In the genomic region with DNA sequence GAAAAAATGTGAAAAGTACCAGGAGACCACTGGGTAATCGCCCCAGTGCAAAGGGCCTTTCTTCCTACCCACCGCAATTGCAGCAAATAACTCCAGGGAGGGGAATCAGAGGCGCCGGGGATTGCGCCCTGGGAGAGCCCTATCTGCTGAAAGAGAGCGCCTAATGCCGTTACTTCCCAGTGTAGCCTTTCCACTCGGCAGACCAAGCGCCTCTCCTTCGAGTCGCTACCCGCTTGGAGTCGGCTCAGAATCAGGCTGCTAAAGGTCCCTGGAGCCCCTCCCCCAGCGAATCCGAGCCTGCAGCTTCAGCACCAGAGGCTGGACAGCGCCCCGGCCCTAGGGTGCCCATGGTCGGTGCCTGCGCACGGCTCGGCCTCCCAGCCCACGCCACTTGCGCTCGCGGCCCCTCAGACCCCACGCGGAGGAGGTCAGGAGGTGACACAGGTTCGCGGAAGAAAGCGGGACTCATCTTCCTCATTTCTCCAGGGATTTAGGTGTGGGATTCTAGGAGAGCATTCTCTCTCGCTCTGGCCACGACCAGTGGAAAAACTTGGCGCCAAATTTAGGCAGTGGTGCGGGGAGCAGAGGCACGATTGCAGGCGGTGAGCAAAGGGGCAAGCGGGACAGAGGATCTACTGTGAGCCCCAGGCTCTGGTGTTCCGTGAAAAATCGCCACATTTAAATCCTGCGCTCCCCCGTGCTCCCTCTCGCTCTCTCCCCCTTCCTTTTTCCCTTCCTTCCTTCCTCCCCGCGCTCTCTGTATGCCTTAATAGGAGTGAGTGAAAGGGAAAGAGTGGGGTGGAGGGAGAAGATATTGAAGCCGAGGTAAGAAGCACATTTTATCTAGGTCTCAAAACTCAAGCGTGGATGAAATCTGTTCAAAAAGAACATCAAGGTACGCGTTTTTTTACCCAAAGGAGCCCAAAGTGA, we compare ENCODE assay signal across 1 cellular context.
A peak's percentile ranks its signal among the peaks of the same experiment; 100 is the strongest.
TF ChIP-seq lines count a peak whose summit lies in the region.

No MANE protein-coding gene starts in this region.

TF ChIP-seq in HepG2, 621 proteins besides CTCF, POLR2A, EP300 and RAD21 (continued from another document and continues in another):
- TF ChIP-seq, protein P1, sequence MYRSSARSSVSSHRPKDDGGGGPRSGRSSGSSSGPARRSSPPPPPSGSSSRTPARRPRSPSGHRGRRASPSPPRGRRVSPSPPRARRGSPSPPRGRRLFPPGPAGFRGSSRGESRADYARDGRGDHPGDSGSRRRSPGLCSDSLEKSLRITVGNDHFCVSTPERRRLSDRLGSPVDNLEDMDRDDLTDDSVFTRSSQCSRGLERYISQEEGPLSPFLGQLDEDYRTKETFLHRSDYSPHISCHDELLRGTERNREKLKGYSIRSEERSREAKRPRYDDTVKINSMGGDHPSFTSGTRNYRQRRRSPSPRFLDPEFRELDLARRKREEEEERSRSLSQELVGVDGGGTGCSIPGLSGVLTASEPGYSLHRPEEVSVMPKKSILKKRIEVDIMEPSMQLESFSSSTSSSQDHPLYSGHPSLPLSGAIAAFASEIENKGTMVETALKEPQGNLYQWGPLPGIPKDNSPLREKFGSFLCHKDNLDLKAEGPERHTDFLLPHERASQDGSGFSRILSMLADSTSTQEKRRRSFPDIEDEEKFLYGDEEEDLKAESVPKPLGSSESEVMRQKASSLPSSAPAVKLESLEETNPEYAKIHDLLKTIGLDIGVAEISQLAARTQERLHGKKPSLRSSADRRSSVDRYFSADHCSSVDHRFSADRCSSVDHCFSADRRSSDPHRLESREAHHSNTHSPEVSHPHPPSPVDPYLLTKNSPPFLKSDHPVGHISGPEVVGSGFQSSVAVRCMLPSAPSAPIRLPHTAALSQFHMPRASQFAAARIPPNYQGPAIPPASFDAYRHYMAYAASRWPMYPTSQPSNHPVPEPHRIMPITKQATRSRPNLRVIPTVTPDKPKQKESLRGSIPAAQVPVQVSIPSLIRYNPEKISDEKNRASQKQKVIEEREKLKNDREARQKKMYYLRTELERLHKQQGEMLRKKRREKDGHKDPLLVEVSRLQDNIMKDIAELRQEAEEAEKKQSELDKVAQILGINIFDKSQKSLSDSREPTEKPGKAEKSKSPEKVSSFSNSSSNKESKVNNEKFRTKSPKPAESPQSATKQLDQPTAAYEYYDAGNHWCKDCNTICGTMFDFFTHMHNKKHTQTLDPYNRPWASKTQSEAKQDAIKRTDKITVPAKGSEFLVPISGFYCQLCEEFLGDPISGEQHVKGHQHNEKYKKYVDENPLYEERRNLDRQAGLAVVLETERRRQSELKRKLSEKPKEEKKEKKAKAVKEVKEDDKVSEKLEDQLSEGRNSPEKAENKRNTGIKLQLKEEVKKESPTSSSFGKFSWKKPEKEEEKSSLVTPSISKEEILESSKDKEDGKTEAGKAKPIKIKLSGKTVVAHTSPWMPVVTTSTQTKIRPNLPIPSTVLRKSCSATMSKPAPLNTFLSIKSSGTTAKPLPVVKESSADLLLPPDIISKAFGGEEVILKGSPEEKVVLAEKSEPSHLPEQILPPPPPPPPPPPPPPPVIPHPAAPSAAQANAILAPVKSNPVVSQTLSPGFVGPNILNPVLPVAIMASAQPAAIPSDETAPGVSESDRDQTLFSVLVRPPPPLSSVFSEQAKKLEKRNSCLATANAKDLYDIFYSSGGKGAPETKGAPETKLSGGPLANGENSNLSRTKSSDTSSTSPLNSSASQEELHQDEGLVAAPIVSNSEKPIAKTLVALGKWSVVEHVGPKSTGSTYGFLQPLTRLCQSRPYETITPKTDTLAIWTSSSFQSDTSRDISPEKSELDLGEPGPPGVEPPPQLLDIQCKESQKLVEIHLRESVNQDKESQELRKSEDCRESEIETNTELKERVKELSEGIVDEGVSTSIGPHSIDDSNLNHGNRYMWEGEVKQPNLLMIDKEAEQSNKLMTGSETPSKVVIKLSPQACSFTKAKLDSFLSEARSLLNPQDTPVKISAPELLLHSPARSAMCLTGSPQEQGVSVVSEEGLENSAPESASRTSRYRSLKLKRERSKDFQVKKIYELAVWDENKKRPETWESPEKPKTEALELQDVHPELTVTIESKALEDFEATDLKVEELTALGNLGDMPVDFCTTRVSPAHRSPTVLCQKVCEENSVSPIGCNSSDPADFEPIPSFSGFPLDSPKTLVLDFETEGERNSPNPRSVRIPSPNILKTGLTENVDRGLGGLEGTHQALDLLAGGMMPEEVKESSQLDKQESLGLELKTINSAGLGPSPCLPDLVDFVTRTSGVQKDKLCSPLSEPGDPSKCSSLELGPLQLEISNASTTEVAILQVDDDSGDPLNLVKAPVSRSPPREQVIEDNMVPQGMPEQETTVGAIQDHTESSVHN (CRISPR knock-in tag; IDR thresholded peaks at IDR 0.05), result no peak
- TF ChIP-seq, protein P2, sequence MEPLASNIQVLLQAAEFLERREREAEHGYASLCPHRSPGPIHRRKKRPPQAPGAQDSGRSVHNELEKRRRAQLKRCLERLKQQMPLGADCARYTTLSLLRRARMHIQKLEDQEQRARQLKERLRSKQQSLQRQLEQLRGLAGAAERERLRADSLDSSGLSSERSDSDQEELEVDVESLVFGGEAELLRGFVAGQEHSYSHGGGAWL (CRISPR knock-in tag; IDR thresholded peaks at IDR 0.05), result peak; percentile 82
- TF ChIP-seq, protein P3, sequence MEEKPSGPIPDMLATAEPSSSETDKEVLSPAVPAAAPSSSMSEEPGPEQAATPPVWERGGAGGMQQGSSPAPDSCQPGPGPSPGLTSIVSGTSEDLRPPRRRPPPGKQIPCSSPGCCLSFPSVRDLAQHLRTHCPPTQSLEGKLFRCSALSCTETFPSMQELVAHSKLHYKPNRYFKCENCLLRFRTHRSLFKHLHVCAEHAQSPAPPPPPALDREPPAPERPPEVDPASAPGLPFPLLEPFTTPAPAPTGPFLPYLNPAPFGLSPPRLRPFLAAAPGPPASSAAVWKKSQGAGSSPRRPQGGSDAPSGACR (CRISPR knock-in tag; IDR thresholded peaks at IDR 0.05), result no peak
- no peak for TF ChIP-seq ZNF616 (CRISPR knock-in tag; IDR thresholded peaks at IDR 0.05; ENCODE audit: low read depth)
- TF ChIP-seq FOXJ3 (CRISPR knock-in tag; IDR thresholded peaks at IDR 0.05; ENCODE audit: borderline replicate concordance), result no peak
- TF ChIP-seq ZNF792 (CRISPR knock-in tag; IDR thresholded peaks at IDR 0.05), result peak; percentile 70; the same call in 1 of the 2 replicates
- no peak for TF ChIP-seq ZNF230 (CRISPR knock-in tag; IDR thresholded peaks at IDR 0.05)
- no peak for TF ChIP-seq ZNF143 (CRISPR knock-in tag; IDR thresholded peaks at IDR 0.05)
- TF ChIP-seq KLF15 (CRISPR knock-in tag; IDR thresholded peaks at IDR 0.05; ENCODE audit: borderline replicate concordance), result 0 out of 2 replicates have a peak, but pooled peaks have one; percentile 60
- peak; percentile 82; the same call in 1 of the 2 replicates for TF ChIP-seq MTF1 (CRISPR knock-in tag; IDR thresholded peaks at IDR 0.05)
- peak; percentile 49; the same call in 1 of the 2 replicates for TF ChIP-seq REPIN1 (CRISPR knock-in tag; IDR thresholded peaks at IDR 0.05; ENCODE audit: borderline replicate concordance, low read depth)
- TF ChIP-seq ZFP36 (IDR thresholded peaks at IDR 0.05; ENCODE audit: borderline replicate concordance, low read depth, low read length, partially characterized antibody), result no peak
- TF ChIP-seq HDAC2 (CRISPR knock-in tag; IDR thresholded peaks at IDR 0.05), result peak; percentile 45; the same call in 1 of the 2 replicates
- no peak for TF ChIP-seq PBX2 (CRISPR knock-in tag; IDR thresholded peaks at IDR 0.05)
- 0 out of 2 replicates have a peak, but pooled peaks have one; percentile 56 for TF ChIP-seq ZNF446 (CRISPR knock-in tag; IDR thresholded peaks at IDR 0.05)
- no peak for TF ChIP-seq HOXA7 (CRISPR knock-in tag; IDR thresholded peaks at IDR 0.05)
- TF ChIP-seq HNRNPL (IDR thresholded peaks at IDR 0.05; ENCODE audit: low read depth, low read length), result no peak
- TF ChIP-seq, protein P4, sequence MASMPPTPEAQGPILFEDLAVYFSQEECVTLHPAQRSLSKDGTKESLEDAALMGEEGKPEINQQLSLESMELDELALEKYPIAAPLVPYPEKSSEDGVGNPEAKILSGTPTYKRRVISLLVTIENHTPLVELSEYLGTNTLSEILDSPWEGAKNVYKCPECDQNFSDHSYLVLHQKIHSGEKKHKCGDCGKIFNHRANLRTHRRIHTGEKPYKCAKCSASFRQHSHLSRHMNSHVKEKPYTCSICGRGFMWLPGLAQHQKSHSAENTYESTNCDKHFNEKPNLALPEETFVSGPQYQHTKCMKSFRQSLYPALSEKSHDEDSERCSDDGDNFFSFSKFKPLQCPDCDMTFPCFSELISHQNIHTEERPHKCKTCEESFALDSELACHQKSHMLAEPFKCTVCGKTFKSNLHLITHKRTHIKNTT (CRISPR knock-in tag; IDR thresholded peaks at IDR 0.05), result no peak
- TF ChIP-seq IKZF4 (CRISPR knock-in tag; IDR thresholded peaks at IDR 0.05; ENCODE audit: borderline replicate concordance, low read depth, not compliant biosample characterization), result peak; percentile 63
- TF ChIP-seq BCLAF1 (IDR thresholded peaks at IDR 0.05), result no peak
- TF ChIP-seq ZNF737 (CRISPR knock-in tag; IDR thresholded peaks at IDR 0.05; ENCODE audit: borderline replicate concordance), result no peak
- TF ChIP-seq, protein P5, sequence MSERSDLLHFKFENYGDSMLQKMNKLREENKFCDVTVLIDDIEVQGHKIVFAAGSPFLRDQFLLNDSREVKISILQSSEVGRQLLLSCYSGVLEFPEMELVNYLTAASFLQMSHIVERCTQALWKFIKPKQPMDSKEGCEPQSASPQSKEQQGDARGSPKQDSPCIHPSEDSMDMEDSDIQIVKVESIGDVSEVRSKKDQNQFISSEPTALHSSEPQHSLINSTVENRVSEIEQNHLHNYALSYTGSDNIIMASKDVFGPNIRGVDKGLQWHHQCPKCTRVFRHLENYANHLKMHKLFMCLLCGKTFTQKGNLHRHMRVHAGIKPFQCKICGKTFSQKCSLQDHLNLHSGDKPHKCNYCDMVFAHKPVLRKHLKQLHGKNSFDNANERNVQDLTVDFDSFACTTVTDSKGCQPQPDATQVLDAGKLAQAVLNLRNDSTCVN (CRISPR knock-in tag; IDR thresholded peaks at IDR 0.05; ENCODE audit: borderline replicate concordance), result 0 out of 2 replicates have a peak, but pooled peaks have one; percentile 58
- TF ChIP-seq NR1H2 (CRISPR knock-in tag; IDR thresholded peaks at IDR 0.05; ENCODE audit: borderline replicate concordance, low read depth), result 0 out of 2 replicates have a peak, but pooled peaks have one; percentile 33
- TF ChIP-seq ZNF563 (CRISPR knock-in tag; IDR thresholded peaks at IDR 0.05), result 0 out of 2 replicates have a peak, but pooled peaks have one; percentile 59
- no peak for TF ChIP-seq ZBTB2 (CRISPR knock-in tag; IDR thresholded peaks at IDR 0.05; ENCODE audit: low read depth)
- TF ChIP-seq, protein P6, sequence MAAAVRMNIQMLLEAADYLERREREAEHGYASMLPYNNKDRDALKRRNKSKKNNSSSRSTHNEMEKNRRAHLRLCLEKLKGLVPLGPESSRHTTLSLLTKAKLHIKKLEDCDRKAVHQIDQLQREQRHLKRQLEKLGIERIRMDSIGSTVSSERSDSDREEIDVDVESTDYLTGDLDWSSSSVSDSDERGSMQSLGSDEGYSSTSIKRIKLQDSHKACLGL (CRISPR knock-in tag; IDR thresholded peaks at IDR 0.05), result peak; percentile 60; the same call in 1 of the 2 replicates
- 0 out of 2 replicates have a peak, but pooled peaks have one; percentile 40 for TF ChIP-seq PBX3 (CRISPR knock-in tag; IDR thresholded peaks at IDR 0.05; ENCODE audit: borderline replicate concordance)
- no peak for TF ChIP-seq DPF2 (CRISPR knock-in tag; IDR thresholded peaks at IDR 0.05; ENCODE audit: borderline replicate concordance, low read depth)
- TF ChIP-seq ZNF501 (CRISPR knock-in tag; IDR thresholded peaks at IDR 0.05), result 0 out of 2 replicates have a peak, but pooled peaks have one; percentile 33
- 0 out of 2 replicates have a peak, but pooled peaks have one; percentile 46 for TF ChIP-seq PRMT3 (CRISPR knock-in tag; IDR thresholded peaks at IDR 0.05; ENCODE audit: borderline replicate concordance, low read depth)
